ENCODE assay signal across 10 cellular contexts in genomic region chr5:126358525-126358924, GRCh38.
DNase-seq lines count a peak whose midpoint lies in the region; ATAC-seq and TF ChIP-seq lines count a peak whose summit lies in the region.
"Had no signal": no experiment of that assay in that cellular context is flagged by ENCODE, and none has a peak within 500 bp of the region (broad histone marks: within the 10 kb centered on the region; RNA-seq: fewer than 3 reads in every experiment).

No MANE protein-coding gene starts in this region.

- peaks cover 0 to 3% of the 10 kb centered on the region in 2 donors for H3K4me1 ChIP-seq in adrenal gland (replicated peaks in 1 of 2)

- H3K27me3 ChIP-seq in adrenal gland = no peaks in the 10 kb centered on the region
- H3K27me3 ChIP-seq: tibial artery had no signal

- no peaks in the 10 kb centered on the region for H3K36me3 ChIP-seq in adrenal gland (replicated peaks in 1 of 2)
- H3K36me3 ChIP-seq: tibial artery had no signal

- TF ChIP-seq POLR2A in adrenal gland (IDR thresholded peaks at IDR 0.05) = no peak

- H3K9me3 ChIP-seq in adrenal gland (replicated peaks in 1 of 3) = no peaks in the 10 kb centered on the region
- H3K9me3 ChIP-seq: tibial artery had no signal

- 33 to 72% (median 65%) methylated on average over 4 of the region's 4 CpGs for WGBS in adrenal gland, 4 donors

- intact Hi-C loops in adrenal gland (cut with DNase I) = loop anchor here in 1 of 2 donors (10.0 kb wide), 2 partner anchors 136 to 176 kb away; no protein-coding TSS in a partner anchor

- H3K27ac ChIP-seq in adrenal gland = no peak overlapping the region
- H3K27ac ChIP-seq: tibial artery had no signal

- DNase-seq in AG08395 (ENCODE audit: low spot score) (peak; percentile 37), RPMI7951 (ENCODE audit: low read depth) (peak; percentile 73), adrenal gland (no peak), hypothalamus (lab: John Stamatoyannopoulos, UW) (no peak)
- no peak for DNase-seq in stimulated activated CD4-positive, alpha-beta T cell treated with anti-CD3 and anti-CD28 coated beads, Interleukin-12 subunit alpha, Interleukin-12 subunit beta, amount 100 ng/mL, for 4 hours
- DNase-seq in stimulated activated CD4-positive, alpha-beta T cell treated with anti-CD3 and anti-CD28 coated beads, Interleukin-1b, Interleukin-23, amount 100 ng/mL, for 48 hours = no peak
- DNase-seq: head of caudate nucleus, tibial artery had no signal

- no peak for TF ChIP-seq CTCF in adrenal gland (IDR thresholded peaks at IDR 0.05)

- H3K4me3 ChIP-seq in adrenal gland = no peak overlapping the region
- H3K4me3 ChIP-seq: tibial artery had no signal

- ATAC-seq in GM19351 (IDR thresholded peaks at IDR 0.05; ENCODE audit: unreplicated experiment) (peak; percentile 92), HG03025 (IDR thresholded peaks at IDR 0.05; ENCODE audit: low FRiP score, unreplicated experiment) (peak; percentile 87)

Comparison
In these comparisons a context has a peak if more than half of its experiments do, and no peak if none do; other contexts are left out.
1. DNase-seq: peak in AG08395 (single experiment) and RPMI7951 (single experiment); none in adrenal gland (0 of 7), stimulated activated CD4-positive, alpha-beta T cell treated with anti-CD3 and anti-CD28 coated beads, Interleukin-12 subunit alpha, Interleukin-12 subunit beta, amount 100 ng/mL, for 4 hours (single experiment), stimulated activated CD4-positive, alpha-beta T cell treated with anti-CD3 and anti-CD28 coated beads, Interleukin-1b, Interleukin-23, amount 100 ng/mL, for 48 hours (single experiment) and hypothalamus (0 of 51).